21 cellular contexts compared by ENCODE assay signal in the genomic region with DNA sequence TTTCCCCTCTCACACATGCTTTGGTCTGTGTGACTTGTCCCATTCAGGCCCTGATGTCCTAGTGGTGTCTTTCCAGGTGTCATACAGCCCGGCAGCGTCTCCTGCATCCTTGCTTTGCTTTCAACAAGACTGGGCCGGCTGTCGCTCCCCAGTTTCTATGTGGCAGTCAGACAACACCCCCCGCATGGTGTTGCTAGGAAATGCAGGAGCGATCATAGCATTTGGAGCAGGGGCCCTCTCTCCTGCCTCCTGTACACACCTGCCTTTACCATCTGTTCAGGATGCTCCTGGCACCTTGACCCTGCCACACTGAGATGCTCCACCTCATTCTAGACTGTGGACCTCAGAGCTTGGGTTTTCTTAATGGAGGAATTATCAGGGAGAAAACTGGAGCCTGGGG. TPM values are rescaled to one million over a fixed set of nuclear protein-coding genes. Genes with fewer than 3 reads are reported as not detected.
A peak's percentile ranks its signal among the peaks of the same experiment; 100 is the strongest.
DNase-seq lines count a peak whose midpoint lies in the region; ATAC-seq and TF ChIP-seq lines count a peak whose summit lies in the region.
"Had no signal": no experiment of that assay in that cellular context is flagged by ENCODE, and none has a peak within 500 bp of the region (broad histone marks: within the 10 kb centered on the region; RNA-seq: fewer than 3 reads in every experiment).

No MANE protein-coding gene starts in this region.

- no peak for TF ChIP-seq CTCF in heart right ventricle (IDR thresholded peaks at IDR 0.05)
- TF ChIP-seq CTCF in transverse colon (IDR thresholded peaks at IDR 0.05), result no peak
- TF ChIP-seq CTCF in esophagus squamous epithelium (IDR thresholded peaks at IDR 0.05), result no peak

- intact Hi-C loops in heart right ventricle (cut with DNase I), result loop anchor here in 2 of 10 donors (5.0 kb wide), 3 partner anchors 70 to 100 kb away; no protein-coding TSS in a partner anchor
- intact Hi-C loops in transverse colon (cut with DNase I; ENCODE audit: low total_unique reads), result no loop called here
- intact Hi-C loops in left colon (cut with DNase I, micrococcal nuclease), result loop anchor here in 1 of 2 donors (10.0 kb wide), 1 partner anchor 492 kb away; no protein-coding TSS in a partner anchor
- intact Hi-C loops in esophagus squamous epithelium (cut with DNase I), result no loop called here

- H3K4me1 ChIP-seq in heart right ventricle (peaks cover 19 to 71% (median 64%) of the 10 kb centered on the region in 9 donors), transverse colon (peaks cover 0 to 9% (median 3%) of the 10 kb centered on the region in 4 donors), esophagus squamous epithelium (peaks cover 0 to 34% (median 0%) of the 10 kb centered on the region in 3 donors)
- H3K4me1 ChIP-seq: BE2C, parathyroid adenoma had no signal

- in situ Hi-C loops in transverse colon (cut with MboI; ENCODE audit: low pct_ligation_motif_present in 1 of 4, low pct_unique_long_range_greater_than_20kb in 1 of 4, low sequenced_read_pairs in 3 of 4), result no loop called here

- TF ChIP-seq EP300 in transverse colon (IDR thresholded peaks at IDR 0.05; ENCODE audit: low read depth), result no peak

- H3K27ac ChIP-seq in heart right ventricle (peak overlapping the region in 8 of 10 donors; percentile 34 to 74 (median 44)), transverse colon (peak overlapping the region; percentile 19 to 70 (median 43)), esophagus squamous epithelium (peak overlapping the region in 1 of 4 donors; percentile 10)
- H3K27ac ChIP-seq: brain microvascular endothelial cell, KMS-11, parathyroid adenoma had no signal

- H3K27me3 ChIP-seq in heart right ventricle (no peaks in the 10 kb centered on the region), transverse colon (no peaks in the 10 kb centered on the region), esophagus squamous epithelium (no peaks in the 10 kb centered on the region)
- H3K27me3 ChIP-seq: BE2C, brain microvascular endothelial cell had no signal

- ATAC-seq in heart right ventricle (peak in 1 of 8 donors; percentile 12), GM21423 (IDR thresholded peaks at IDR 0.05; ENCODE audit: unreplicated experiment) (no peak), left colon (no peak)
- ATAC-seq: activated CD8-positive, alpha-beta T cell treated with anti-CD3 and anti-CD28 coated beads for 36 hours; activated T-cell treated with anti-CD3 and anti-CD28 coated beads, Interleukin-2, amount 50 U/mL, for 72 hours had no signal

- peak; percentile 57 to 74 for DNase-seq in NCI-H2081 (lab: John Stamatoyannopoulos, UW)
- no peak for DNase-seq in NCI-H2081 treated with DMSO at 0.1 percent for 48 hours (lab: John Stamatoyannopoulos, UW)
- DNase-seq in NCI-H774 (lab: John Stamatoyannopoulos, UW), result peak; percentile 74
- no peak for DNase-seq in heart right ventricle
- no peak for DNase-seq in transverse colon
- no peak for DNase-seq in left colon
- DNase-seq in esophagus squamous epithelium (lab: John Stamatoyannopoulos, UW), result no peak
- DNase-seq: 8988T; activated CD8-positive, alpha-beta T cell treated with anti-CD3 and anti-CD28 coated beads for 36 hours; activated T-cell treated with anti-CD3 and anti-CD28 coated beads, Interleukin-2, amount 50 U/mL, for 72 hours; BE2C; brain microvascular endothelial cell; GDM1; mammary epithelial cell; naive B cell; NCI-H1048; SHP77 treated with DMSO at 0.1 percent for 48 hours; stimulated activated CD4-positive, alpha-beta T cell treated with anti-CD3 and anti-CD28 coated beads, Interleukin-2, amount 100 ng/mL, for 48 hours had no signal

- TF ChIP-seq POLR2A in transverse colon (IDR thresholded peaks at IDR 0.05) (no peak), esophagus squamous epithelium (IDR thresholded peaks at IDR 0.05) (no peak)

- H3K9me3 ChIP-seq in heart right ventricle (peaks cover 0 to 9% (median 0%) of the 10 kb centered on the region in 11 donors), transverse colon (no peaks in the 10 kb centered on the region), esophagus squamous epithelium (no peaks in the 10 kb centered on the region)
- H3K9me3 ChIP-seq: BE2C had no signal

- H3K36me3 ChIP-seq in heart right ventricle (peaks cover 0 to 5% (median 0%) of the 10 kb centered on the region in 9 donors), transverse colon (no peaks in the 10 kb centered on the region), esophagus squamous epithelium (no peaks in the 10 kb centered on the region)
- H3K36me3 ChIP-seq: BE2C, brain microvascular endothelial cell had no signal

- 70 to 79% methylated on average over 6 of the region's 6 CpGs for WGBS in heart right ventricle, 2 donors
- WGBS in transverse colon (ENCODE audit: low coverage in 1 of 2), 2 donors, result 95% methylated on average over 6 of the region's 6 CpGs; no CpG with 5 or more reads in 1 of the 2 donors
- 80 to 92% methylated on average over 2 to 6 of the region's 6 CpGs for WGBS in esophagus squamous epithelium, 2 donors

- H3K4me3 ChIP-seq in heart right ventricle (no peak overlapping the region), transverse colon (no peak overlapping the region), esophagus squamous epithelium (no peak overlapping the region)

RNA-seq across cellular contexts. Expression of gene CACNA1C, which starts 29.5 kb away (rescaled TPM):
- total RNA-seq in heart right ventricle (100 to 1,000 TPM; 146 to 222 (median 187) TPM), transverse colon (10 to 100 TPM; 18.8 to 35.2 (median 24.8) TPM), left colon (10 to 100 TPM in 1 of 2 donors, 1 to 10 TPM in 1; 4.4 to 10.1 TPM), esophagus squamous epithelium (10 to 100 TPM in 1 of 4 donors, 1 to 10 TPM in 3; 1.5 to 13.5 (median 2.1) TPM)
- 10 to 100 TPM; 19.1 to 68.9 TPM for polyA plus RNA-seq in heart right ventricle
- polyA plus RNA-seq: mammary epithelial cell had no signal

Comparison
In these comparisons a context has a peak if more than half of its experiments do, and no peak if none do; other contexts are left out.
1. DNase-seq: peak in NCI-H2081 (2 of 2) and NCI-H774 (single experiment); none in NCI-H2081 treated with DMSO at 0.1 percent for 48 hours (single experiment), heart right ventricle (0 of 2), transverse colon (single experiment), left colon (0 of 2) and esophagus squamous epithelium (single experiment).
2. RNA of gene CACNA1C, which starts 29.5 kb away (total RNA-seq): 146 to 222 TPM in heart right ventricle; 18.8 to 35.2 TPM in transverse colon, 4.4 to 10.1 TPM in left colon and 1.5 to 13.5 TPM in esophagus squamous epithelium; every median in the first group is over 4 times any median in the second.